ENCODE assay signal across 18 cellular contexts in the genomic region with DNA sequence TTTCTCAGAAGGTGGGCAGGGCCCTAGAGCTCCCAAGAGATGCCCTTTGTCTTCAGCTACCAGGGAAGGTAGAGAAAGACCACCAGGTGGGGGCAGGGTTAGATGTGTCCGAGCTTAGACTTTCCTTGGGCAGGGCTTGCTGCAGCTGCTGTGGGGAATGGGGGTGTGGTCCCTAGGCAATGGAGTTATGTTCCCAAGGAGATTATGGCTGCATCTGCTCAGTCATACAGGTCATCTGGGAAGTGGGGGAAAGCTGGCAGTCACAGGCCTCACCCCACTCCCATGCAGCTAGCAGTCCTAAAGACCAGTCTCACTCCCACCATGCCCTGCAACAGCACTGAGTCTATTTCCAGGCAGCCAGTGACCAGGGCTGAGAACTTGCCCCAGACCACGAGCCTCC. TPM values are rescaled to one million over a fixed set of nuclear protein-coding genes. Genes with fewer than 3 reads are reported as not detected.
DNase-seq lines count a peak whose midpoint lies in the region; ATAC-seq, FAIRE-seq and TF ChIP-seq lines count a peak whose summit lies in the region.
"Had no signal": no experiment of that assay in that cellular context is flagged by ENCODE, and none has a peak within 500 bp of the region (broad histone marks: within the 10 kb centered on the region; RNA-seq: fewer than 3 reads in every experiment).

No MANE protein-coding gene starts in this region.

- no peak for FAIRE-seq in H1 (lab: Jason Lieb, UNC)
- FAIRE-seq: A549, D721Med, G401.6, GM12891 had no signal

- H3K27ac ChIP-seq in SJCRH30, result no peak overlapping the region
- H3K27ac ChIP-seq in H1 (ENCODE audit: low read depth, low read length), result no peak overlapping the region
- no peak overlapping the region for H3K27ac ChIP-seq in osteoblast (ENCODE audit: low read depth, low read length)
- H3K27ac ChIP-seq: A549, C4-2B had no signal

- H3K56ac ChIP-seq in H1 (replicated peaks; ENCODE audit: insufficient read length, low read depth, low read length), result no peak overlapping the region

- H3K4me2 ChIP-seq in H1 (ENCODE audit: insufficient read depth in 1 of 2, low read depth in 2 of 2, low read length in 2 of 2), result no peak overlapping the region
- no peak overlapping the region for H3K4me2 ChIP-seq in osteoblast (ENCODE audit: insufficient read depth, low read length)
- H3K4me2 ChIP-seq: A549 had no signal

- no peak overlapping the region for H3K4me3 ChIP-seq in SJCRH30
- H3K4me3 ChIP-seq in H1 (ENCODE audit: extremely low read depth in 1 of 4, insufficient read depth in 2 of 4, low read depth in 3 of 4, low read length in 4 of 4), result no peak overlapping the region
- no peak overlapping the region for H3K4me3 ChIP-seq in osteoblast (ENCODE audit: insufficient read depth, low read length)
- H3K4me3 ChIP-seq: A549, GM23338 had no signal

- H2BK15ac ChIP-seq in H1 (ENCODE audit: low read length), result no peak overlapping the region

- H3K4ac ChIP-seq in H1 (replicated peaks; ENCODE audit: insufficient read length, low read depth, low read length), result no peak overlapping the region

- H3K23me2 ChIP-seq in H1 (ENCODE audit: low read depth, low read length), result no peaks in the 10 kb centered on the region

- ATAC-seq in GM18873 (IDR thresholded peaks at IDR 0.05; ENCODE audit: low FRiP score, unreplicated experiment) (no peak), GM19395 (IDR thresholded peaks at IDR 0.05; ENCODE audit: unreplicated experiment) (no peak)
- ATAC-seq: A549, GM23338 had no signal

- CTCF ChIA-PET in H1 (lab: Charles Lee; ENCODE audit: partially characterized antibody), result interaction anchor here (1.1 to 5.2 kb wide), 5 partner anchors 10 to 394 kb away, joined by 3 to 58 read pairs (median 4); a partner anchor contains a TSS

- no peaks in the 10 kb centered on the region for H3K79me1 ChIP-seq in H1 (ENCODE audit: low read depth, low read length)

- no peak overlapping the region for H2BK20ac ChIP-seq in H1 (ENCODE audit: low read length)

- no peak overlapping the region for H3K23ac ChIP-seq in H1 (ENCODE audit: insufficient read length)

- H3K4me1 ChIP-seq in SJCRH30 (peaks cover 5% of the 10 kb centered on the region; the same call in 1 of the 2 replicates), H1 (replicated peaks in 1 of 4; ENCODE audit: control insufficient read depth in 3 of 4, insufficient read depth in 4 of 4, low read length in 3 of 4) (peaks cover 0 to 4% (median 1%) of the 10 kb centered on the region in 4 experiments; a peak in 2 of 7 replicates), osteoblast (ENCODE audit: insufficient read depth, low read length) (no peaks in the 10 kb centered on the region)
- H3K4me1 ChIP-seq: A549, Caco-2 had no signal

- H3K79me2 ChIP-seq in H1 (ENCODE audit: control insufficient read depth in 1 of 2, insufficient read depth in 2 of 2, low read length in 2 of 2), result no peaks in the 10 kb centered on the region
- H3K79me2 ChIP-seq in osteoblast (ENCODE audit: insufficient read depth, low read length), result no peaks in the 10 kb centered on the region

- TF ChIP-seq EP300 in H1 (IDR thresholded peaks at IDR 0.05; ENCODE audit: borderline replicate concordance in 1 of 2, low read depth in 2 of 2, low read length in 2 of 2), result no peak

- intact Hi-C loops in posterior vena cava (cut with DNase I), result no loop called here

- POLR2A ChIA-PET in H1 (lab: Charles Lee; ENCODE audit: partially characterized antibody), result no interaction called here

- no peak overlapping the region for H3K14ac ChIP-seq in H1 (ENCODE audit: insufficient read length)

- no peak for TF ChIP-seq POLR2A in H1 (IDR thresholded peaks at IDR 0.05; ENCODE audit: control extremely low read depth in 1 of 2, low read depth in 2 of 2, low read length in 2 of 2)

- TF ChIP-seq RAD21 in H1 (IDR thresholded peaks at IDR 0.05 in 1 of 2, conservative IDR thresholded peaks at IDR 0.05 in 1 of 2; ENCODE audit: low read depth in 2 of 2, low read length in 2 of 2), result no peak

- no peak overlapping the region for H4K91ac ChIP-seq in H1 (replicated peaks; ENCODE audit: insufficient read length, low read length)

- H2BK5ac ChIP-seq in H1 (ENCODE audit: low read depth, low read length), result no peak overlapping the region

- H3K27me3 ChIP-seq in SJCRH30 (no peaks in the 10 kb centered on the region), H1 (replicated peaks in 1 of 4; ENCODE audit: control insufficient read depth in 3 of 4, extremely low read depth in 1 of 4, insufficient read depth in 3 of 4, low read length in 3 of 4) (peaks cover 0 to 1% (median 0%) of the 10 kb centered on the region in 4 experiments; a peak in 1 of 7 replicates), osteoblast (ENCODE audit: insufficient read depth, low read length) (no peaks in the 10 kb centered on the region)

- H3K9ac ChIP-seq in H1 (replicated peaks in 1 of 4; ENCODE audit: extremely low read depth in 1 of 4, low read depth in 3 of 4, low read length in 3 of 4), result no peak overlapping the region

- no peak overlapping the region for H4K5ac ChIP-seq in H1 (ENCODE audit: insufficient read length, low read depth, low read length)

- no peak overlapping the region; the same call in none of the 2 replicates for H4K8ac ChIP-seq in H1 (ENCODE audit: extremely low read depth, insufficient read depth, low read length)

- peak overlapping the region; percentile 84; the same call in 1 of the 2 replicates for H2AFZ ChIP-seq in H1 (ENCODE audit: low read length)
- H2AFZ ChIP-seq in osteoblast (ENCODE audit: low read length), result no peak overlapping the region
- H2AFZ ChIP-seq: GM23338 had no signal

- H4K20me1 ChIP-seq in H1 (replicated peaks in 1 of 2; ENCODE audit: control insufficient read depth in 1 of 2, insufficient read depth in 2 of 2, low read length in 2 of 2) (no peaks in the 10 kb centered on the region), osteoblast (ENCODE audit: insufficient read depth, low read length) (no peaks in the 10 kb centered on the region)

- H3K9me3 ChIP-seq in SJCRH30 (replicated peaks) (no peaks in the 10 kb centered on the region), H1 (ENCODE audit: insufficient read depth in 2 of 2, low read depth in 1 of 2, low read length in 1 of 2) (no peaks in the 10 kb centered on the region), osteoblast (ENCODE audit: low read depth, low read length) (no peaks in the 10 kb centered on the region)
- H3K9me3 ChIP-seq: A549, Caco-2 had no signal

- WGBS in H1 (ENCODE audit: extremely low coverage in 1 of 2, insufficient coverage in 1 of 2, insufficient read length in 1 of 2, insufficient replicate concordance in 2 of 2, low coverage in 1 of 2, low lambda C conversion rate in 2 of 2, missing lambda C conversion rate in 1 of 2), 2 experiments, result 79% methylated on average over 2 of the region's 2 CpGs; no CpG with 5 or more reads in 1 of the 2 experiments

- no peak overlapping the region for H2AK5ac ChIP-seq in H1 (ENCODE audit: low read depth, low read length)

- H2BK12ac ChIP-seq in H1 (ENCODE audit: low read depth, low read length), result no peak overlapping the region

- no peak overlapping the region for H2BK120ac ChIP-seq in H1 (replicated peaks; ENCODE audit: low read depth, low read length)

- DNase-seq in SJCRH30 (peak; percentile 52 to 62), H1 (ENCODE audit: low read depth in 1 of 2, low spot score in 2 of 2) (no peak), osteoblast (ENCODE audit: insufficient read length, low spot score, missing footprints) (peak; percentile 31), posterior vena cava (ENCODE audit: low spot score) (no peak)
- DNase-seq: AML-193; Caco-2; CD4-positive, alpha-beta T cell; H7 had no signal

- H3K36me3 ChIP-seq in SJCRH30 (no peaks in the 10 kb centered on the region), H1 (ENCODE audit: control insufficient read depth in 2 of 4, insufficient read depth in 4 of 4, low read length in 3 of 4) (no peaks in the 10 kb centered on the region), osteoblast (ENCODE audit: insufficient read depth, low read length) (no peaks in the 10 kb centered on the region)

- TF ChIP-seq CTCF in H1 (IDR thresholded peaks at IDR 0.05; ENCODE audit: control extremely low read depth in 1 of 3, insufficient read depth in 1 of 3, low read depth in 1 of 3, low read length in 3 of 3) (no peak), osteoblast (IDR thresholded peaks at IDR 0.05; ENCODE audit: extremely low read depth, low read depth, low read length) (no peak)

- no peak overlapping the region for H3K18ac ChIP-seq in H1 (ENCODE audit: extremely low read depth, low read length)

RNA-seq across cellular contexts. Expression of a gene that starts 29.5 kb away (rescaled TPM):
- total RNA-seq in SJCRH30 (2014; rRNA removed; shearing (Covaris generic)), result not detected in 2 replicates
- total RNA-seq in H1 (2021; fragmentation: NEBNext Ultra II Directional; extraction: Animal tissue kit (Norgen Biotek cat#: 25700)), result not detected in 2 replicates
- not detected in 2 replicates for polyA plus RNA-seq in H1 (2011; rRNA removed)
- polyA plus RNA-seq in H1 (2011; cell fraction: cytosol; rRNA removed), result not detected
- not detected for polyA plus RNA-seq in H1 (2011; cell fraction: nucleus; rRNA removed)
- not detected in 4 replicates for polyA plus RNA-seq in H1 (2012, experiment 1 of 2)
- not detected for polyA plus RNA-seq in H1 (2012, experiment 2 of 2)
- polyA plus RNA-seq in H1 (2013, experiment 1 of 2), result not detected
- polyA plus RNA-seq in H1 (2013, experiment 2 of 2), result not detected
- polyA minus RNA-seq in H1 (2011; rRNA and poly(A)+ RNA removed), result not detected in 2 replicates
- not detected for polyA minus RNA-seq in H1 (2011; cell fraction: cytosol; rRNA and poly(A)+ RNA removed)
- polyA minus RNA-seq in H1 (2011; cell fraction: nucleus; rRNA and poly(A)+ RNA removed), result not detected
- total RNA-seq in osteoblast, result not detected in 2 replicates
- total RNA-seq in posterior vena cava, result under 1 TPM; 0.14 to 0.32 TPM
- total RNA-seq: Caco-2; CD4-positive, alpha-beta T cell; GM23338; H7; HT-29 had no signal
- polyA plus RNA-seq: A549, BJ, GM23338 had no signal

RNA-seq across cellular contexts. Expression of a gene that starts 48.7 kb away (rescaled TPM):
- total RNA-seq in SJCRH30 (2014; rRNA removed; shearing (Covaris generic)), result not detected in 2 replicates
- total RNA-seq in H1 (2021; fragmentation: NEBNext Ultra II Directional; extraction: Animal tissue kit (Norgen Biotek cat#: 25700)), result not detected in 2 replicates
- polyA plus RNA-seq in H1 (2011; rRNA removed), result not detected in 2 replicates
- polyA plus RNA-seq in H1 (2011; cell fraction: cytosol; rRNA removed), result not detected
- not detected for polyA plus RNA-seq in H1 (2011; cell fraction: nucleus; rRNA removed)
- polyA plus RNA-seq in H1 (2012, experiment 1 of 2), result not detected in 4 replicates
- polyA plus RNA-seq in H1 (2012, experiment 2 of 2), result not detected
- not detected for polyA plus RNA-seq in H1 (2013, experiment 1 of 2)
- polyA plus RNA-seq in H1 (2013, experiment 2 of 2), result not detected
- polyA minus RNA-seq in H1 (2011; rRNA and poly(A)+ RNA removed), result not detected in 2 replicates
- polyA minus RNA-seq in H1 (2011; cell fraction: cytosol; rRNA and poly(A)+ RNA removed), result not detected
- not detected for polyA minus RNA-seq in H1 (2011; cell fraction: nucleus; rRNA and poly(A)+ RNA removed)
- total RNA-seq in osteoblast (under 0.01 TPM in 1 of 2 replicates, not detected in the other), posterior vena cava (1 to 10 TPM in 1 of 2 donors, under 1 TPM in 1; 0.67 to 1.2 TPM)
- total RNA-seq: Caco-2; CD4-positive, alpha-beta T cell; GM23338; H7; HT-29 had no signal
- polyA plus RNA-seq: A549, BJ, GM23338 had no signal

RNA-seq across cellular contexts. Expression of a gene that starts 51.0 kb away (rescaled TPM):
- total RNA-seq in SJCRH30 (2014; rRNA removed; shearing (Covaris generic)), result not detected in 2 replicates
- total RNA-seq in H1 (2021; fragmentation: NEBNext Ultra II Directional; extraction: Animal tissue kit (Norgen Biotek cat#: 25700)), result not detected in 2 replicates
- polyA plus RNA-seq in H1 (2011; rRNA removed), result not detected in 2 replicates
- not detected for polyA plus RNA-seq in H1 (2011; cell fraction: cytosol; rRNA removed)
- polyA plus RNA-seq in H1 (2011; cell fraction: nucleus; rRNA removed), result not detected
- polyA plus RNA-seq in H1 (2012, experiment 1 of 2), result not detected in 4 replicates
- not detected for polyA plus RNA-seq in H1 (2012, experiment 2 of 2)
- not detected for polyA plus RNA-seq in H1 (2013, experiment 1 of 2)
- polyA plus RNA-seq in H1 (2013, experiment 2 of 2), result not detected
- not detected in 2 replicates for polyA minus RNA-seq in H1 (2011; rRNA and poly(A)+ RNA removed)
- polyA minus RNA-seq in H1 (2011; cell fraction: cytosol; rRNA and poly(A)+ RNA removed), result not detected
- not detected for polyA minus RNA-seq in H1 (2011; cell fraction: nucleus; rRNA and poly(A)+ RNA removed)
- not detected in 2 replicates for total RNA-seq in osteoblast
- total RNA-seq in posterior vena cava, result not detected
- total RNA-seq: Caco-2; CD4-positive, alpha-beta T cell; GM23338; H7; HT-29 had no signal
- polyA plus RNA-seq: A549, BJ, GM23338 had no signal

Comparison
In these comparisons a context has a peak if more than half of its experiments do, and no peak if none do; other contexts are left out.
1. DNase-seq: peak in SJCRH30 (2 of 2) and osteoblast (single experiment); none in H1 (0 of 2) and posterior vena cava (single experiment).